ENCODE assay signal across 1 cellular context in genomic region chr19:7829561-7830271, GRCh38.
TF ChIP-seq lines count a peak whose summit lies in the region.

TSS of gene EVI5L (plus strand) at chr19:7830218. CDS start at chr19:7846543, 16,325 bp downstream.

TF ChIP-seq in SK-N-SH, 30 proteins besides CTCF, POLR2A, EP300 and RAD21 (continued from another document):
- TF ChIP-seq TAF1 (IDR thresholded peaks at IDR 0.05; ENCODE audit: borderline replicate concordance, low read depth, low read length) = no peak
- TF ChIP-seq TEAD4 (IDR thresholded peaks at IDR 0.05; ENCODE audit: borderline replicate concordance, insufficient read depth) = no peak
- TF ChIP-seq JUND (IDR thresholded peaks at IDR 0.05) = no peak
- TF ChIP-seq USF2 (IDR thresholded peaks at IDR 0.05; ENCODE audit: borderline replicate concordance, low read depth, low read length) = no peak
- no peak for TF ChIP-seq NFIC (IDR thresholded peaks at IDR 0.05; ENCODE audit: borderline replicate concordance)
- TF ChIP-seq, protein P1, sequence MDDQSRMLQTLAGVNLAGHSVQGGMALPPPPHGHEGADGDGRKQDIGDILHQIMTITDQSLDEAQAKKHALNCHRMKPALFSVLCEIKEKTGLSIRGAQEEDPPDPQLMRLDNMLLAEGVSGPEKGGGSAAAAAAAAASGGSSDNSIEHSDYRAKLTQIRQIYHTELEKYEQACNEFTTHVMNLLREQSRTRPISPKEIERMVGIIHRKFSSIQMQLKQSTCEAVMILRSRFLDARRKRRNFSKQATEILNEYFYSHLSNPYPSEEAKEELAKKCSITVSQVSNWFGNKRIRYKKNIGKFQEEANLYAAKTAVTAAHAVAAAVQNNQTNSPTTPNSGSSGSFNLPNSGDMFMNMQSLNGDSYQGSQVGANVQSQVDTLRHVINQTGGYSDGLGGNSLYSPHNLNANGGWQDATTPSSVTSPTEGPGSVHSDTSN (IDR thresholded peaks at IDR 0.05) = peak; percentile 99
- TF ChIP-seq SMC3 (IDR thresholded peaks at IDR 0.05; ENCODE audit: low read depth, low read length) = no peak
- peak; percentile 35; the same call in 1 of the 2 replicates for TF ChIP-seq SIN3A (IDR thresholded peaks at IDR 0.05; ENCODE audit: borderline replicate concordance, low read depth, low read length)
- TF ChIP-seq MEF2A (IDR thresholded peaks at IDR 0.05; ENCODE audit: borderline replicate concordance, low read depth) = no peak
- no peak for TF ChIP-seq USF1 (IDR thresholded peaks at IDR 0.05; ENCODE audit: borderline replicate concordance, low read depth)
TF ChIP-seq in SK-N-SH: peak in this region for 9.
